In genomic region chr6:30143780-30144179, GRCh38 we compare ENCODE assay signal across 37 cellular contexts. TPM values are rescaled to one million over a fixed set of nuclear protein-coding genes. Genes with fewer than 3 reads are reported as not detected.
"Had no signal": no experiment of that assay in that cellular context is flagged by ENCODE, and none has a peak within 500 bp of the region (broad histone marks: within the 10 kb centered on the region; RNA-seq: fewer than 3 reads in every experiment).

No MANE protein-coding gene starts in this region.

- H3K4me1 ChIP-seq: ascending aorta had no signal

- H3K27ac ChIP-seq: ascending aorta, cardiac muscle cell, RWPE1 had no signal

- DNase-seq: activated CD4-positive, alpha-beta T cell treated with anti-CD3 and anti-CD28 coated beads for 36 hours; activated CD4-positive, alpha-beta T cell treated with anti-CD3 and anti-CD28 coated beads, Interleukin-2, amount 10 ng/mL, durations not matched to agents 7 days and 5 days; activated CD4-positive, alpha-beta T cell treated with anti-CD3 and anti-CD28 coated beads, Interleukin-2, amount 50 U/mL, for 48 hours; activated CD8-positive, alpha-beta T cell treated with anti-CD3 and anti-CD28 coated beads, Interleukin-2, amount 10 ng/mL, durations not matched to agents 7 days and 5 days; activated gamma-delta T cell; activated naive CD4-positive, alpha-beta T cell treated with Interleukin-2 at 50 U/mL for 16 hours; activated naive CD8-positive, alpha-beta T cell treated with anti-CD3 and anti-CD28 coated beads, Interleukin-2, amount 10 ng/mL, durations not matched to agents 7 days and 5 days; activated T-cell treated with anti-CD3 and anti-CD28 coated beads, Interleukin-2, amount 50 U/mL, for 24 hours; amygdala; NCI-H1048; NCI-H1105 treated with DMSO at 0.1 percent for 48 hours; NCI-H1436; NCI-H1694; NCI-H1930; NCI-H345; NCI-H526; NCI-H748 treated with DMSO at 0.1 percent for 48 hours; NK-92 treated with Interleukin-12 subunit alpha and Interleukin-12 subunit beta, amount 100 ng/mL, for 24 hours; PC-3; Peyer's patch; SIG-M5 had no signal

- H3K9me3 Mint-ChIP-seq: activated CD4-positive, alpha-beta T cell treated with anti-CD3 and anti-CD28 coated beads, Interleukin-2, amount 10 ng/mL, durations not matched to agents 7 days and 5 days; activated naive CD4-positive, alpha-beta T cell treated with anti-CD3 and anti-CD28 coated beads, Interleukin-2, amount 50 U/mL, for 24 hours; activated naive CD8-positive, alpha-beta T cell treated with anti-CD3 and anti-CD28 coated beads, Interleukin-2, amount 10 ng/mL, durations not matched to agents 7 days and 5 days; activated T-cell treated with anti-CD3 and anti-CD28 coated beads, Interleukin-2, amount 50 U/mL, for 24 hours; activated T-helper 2 cell treated with anti-CD3 and anti-CD28 coated beads, Interferon-gamma antibody, Interleukin-2, Interleukin-4, amounts not matched to agents 10 μg/mL and 5 μg/mL and 100 μg/mL, durations not matched to agents 14 hours and 24 hours and 36 hours; central memory CD8-positive, alpha-beta T cell; T-helper 1 cell treated with Interleukin-12 subunit alpha and Interleukin-12 subunit beta and Interleukin-4 antibody, amounts not matched to agents 30 μg/mL and 1 μg/mL, for 36 hours; T-helper 2 cell treated with Interferon-gamma antibody and Interleukin-4, amounts not matched to agents 5 μg/mL and 100 μg/mL, for 36 hours; WTC11 had no signal

- H3K9me3 ChIP-seq: ascending aorta, Peyer's patch had no signal

- H3K4me3 Mint-ChIP-seq: activated CD4-positive, alpha-beta T cell treated with anti-CD3 and anti-CD28 coated beads for 36 hours; activated CD4-positive, alpha-beta T cell treated with anti-CD3 and anti-CD28 coated beads, Interleukin-2, amount 10 ng/mL, durations not matched to agents 7 days and 5 days; activated CD8-positive, alpha-beta T cell treated with anti-CD3 and anti-CD28 coated beads, Interleukin-2, amount 10 ng/mL, durations not matched to agents 7 days and 5 days; activated naive CD4-positive, alpha-beta T cell treated with anti-CD3 and anti-CD28 coated beads, Interleukin-2, amount 50 U/mL, for 24 hours; activated naive CD8-positive, alpha-beta T cell treated with anti-CD3 and anti-CD28 coated beads, Interleukin-2, amount 10 ng/mL, durations not matched to agents 7 days and 5 days; activated T-cell treated with anti-CD3 and anti-CD28 coated beads, Interleukin-2, amount 50 U/mL, for 24 hours; central memory CD8-positive, alpha-beta T cell; T-helper 1 cell treated with Interleukin-12 subunit alpha and Interleukin-12 subunit beta and Interleukin-4 antibody, amounts not matched to agents 30 μg/mL and 1 μg/mL, for 36 hours; T-helper 2 cell treated with Interferon-gamma antibody and Interleukin-4, amounts not matched to agents 5 μg/mL and 100 μg/mL, for 36 hours; WTC11 had no signal

- H3K27ac Mint-ChIP-seq: activated CD4-positive, alpha-beta T cell treated with anti-CD3 and anti-CD28 coated beads for 36 hours; activated CD4-positive, alpha-beta T cell treated with anti-CD3 and anti-CD28 coated beads, Interleukin-2, amount 10 ng/mL, durations not matched to agents 7 days and 5 days; activated CD8-positive, alpha-beta T cell treated with anti-CD3 and anti-CD28 coated beads, Interleukin-2, amount 10 ng/mL, durations not matched to agents 7 days and 5 days; activated naive CD4-positive, alpha-beta T cell treated with anti-CD3 and anti-CD28 coated beads, Interleukin-2, amount 50 U/mL, for 24 hours; activated naive CD8-positive, alpha-beta T cell treated with anti-CD3 and anti-CD28 coated beads, Interleukin-2, amount 10 ng/mL, durations not matched to agents 7 days and 5 days; activated T-cell treated with anti-CD3 and anti-CD28 coated beads, Interleukin-2, amount 50 U/mL, for 24 hours; activated T-helper 2 cell treated with anti-CD3 and anti-CD28 coated beads, Interferon-gamma antibody, Interleukin-2, Interleukin-4, amounts not matched to agents 10 μg/mL and 5 μg/mL and 100 μg/mL, durations not matched to agents 14 hours and 24 hours and 36 hours; T-helper 1 cell treated with Interleukin-12 subunit alpha and Interleukin-12 subunit beta and Interleukin-4 antibody, amounts not matched to agents 30 μg/mL and 1 μg/mL, for 36 hours; T-helper 2 cell treated with Interferon-gamma antibody and Interleukin-4, amounts not matched to agents 5 μg/mL and 100 μg/mL, for 36 hours; WTC11 had no signal

- H3K27me3 ChIP-seq: ascending aorta, Peyer's patch had no signal

- ATAC-seq: activated CD4-positive, alpha-beta T cell treated with anti-CD3 and anti-CD28 coated beads for 36 hours; activated CD4-positive, CD25-positive, alpha-beta regulatory T cell treated with anti-CD3 and anti-CD28 coated beads, Interleukin-2, amount 50 U/mL, for 24 hours; activated CD8-positive, alpha-beta T cell treated with anti-CD3 and anti-CD28 coated beads, Interleukin-2, amount 10 ng/mL, durations not matched to agents 7 days and 5 days; K562; PC-3; Right ventricle myocardium inferior; WTC11 had no signal

- H3K4me1 Mint-ChIP-seq: activated CD4-positive, alpha-beta T cell treated with anti-CD3 and anti-CD28 coated beads for 36 hours; activated CD4-positive, alpha-beta T cell treated with anti-CD3 and anti-CD28 coated beads, Interleukin-2, amount 10 ng/mL, durations not matched to agents 7 days and 5 days; activated naive CD4-positive, alpha-beta T cell treated with anti-CD3 and anti-CD28 coated beads, Interleukin-2, amount 50 U/mL, for 24 hours; central memory CD8-positive, alpha-beta T cell had no signal

- H3K36me3 Mint-ChIP-seq: activated naive CD4-positive, alpha-beta T cell treated with anti-CD3 and anti-CD28 coated beads, Interleukin-2, amount 50 U/mL, for 24 hours; activated naive CD8-positive, alpha-beta T cell treated with anti-CD3 and anti-CD28 coated beads, Interleukin-2, amount 10 ng/mL, durations not matched to agents 7 days and 5 days; WTC11 had no signal

- H3K36me3 ChIP-seq: ascending aorta, cardiac muscle cell had no signal

- H3K4me3 ChIP-seq: ascending aorta, cardiac muscle cell, K562, Peyer's patch had no signal

RNA-seq across cellular contexts. Expression of gene TRIM40, which starts 7.8 kb away (rescaled TPM):
- total RNA-seq: activated CD4-positive, alpha-beta T cell treated with anti-CD3 and anti-CD28 coated beads for 36 hours; activated CD4-positive, alpha-beta T cell treated with anti-CD3 and anti-CD28 coated beads, Interleukin-2, amount 10 ng/mL, durations not matched to agents 7 days and 5 days; activated CD8-positive, alpha-beta T cell treated with anti-CD3 and anti-CD28 coated beads, Interleukin-2, amount 10 ng/mL, durations not matched to agents 7 days and 5 days; activated naive CD8-positive, alpha-beta T cell treated with anti-CD3 and anti-CD28 coated beads, Interleukin-2, amount 10 ng/mL, durations not matched to agents 7 days and 5 days; activated T-helper 2 cell treated with anti-CD3 and anti-CD28 coated beads, Interferon-gamma antibody, Interleukin-2, Interleukin-4, amounts not matched to agents 10 μg/mL and 5 μg/mL and 100 μg/mL, durations not matched to agents 14 hours and 24 hours and 36 hours; ascending aorta; cardiac muscle cell; K562; MCF 10A; NCI-H460; PC-3; Right ventricle myocardium inferior; SK-MEL-5; WTC11 had no signal
- polyA plus RNA-seq: adipose tissue, cardiac muscle cell had no signal

RNA-seq across cellular contexts. Expression of gene TRIM10, which starts 17.2 kb away (rescaled TPM):
- total RNA-seq: activated CD4-positive, alpha-beta T cell treated with anti-CD3 and anti-CD28 coated beads, Interleukin-2, amount 10 ng/mL, durations not matched to agents 7 days and 5 days; activated CD8-positive, alpha-beta T cell treated with anti-CD3 and anti-CD28 coated beads, Interleukin-2, amount 10 ng/mL, durations not matched to agents 7 days and 5 days; activated naive CD8-positive, alpha-beta T cell treated with anti-CD3 and anti-CD28 coated beads, Interleukin-2, amount 10 ng/mL, durations not matched to agents 7 days and 5 days; activated T-helper 2 cell treated with anti-CD3 and anti-CD28 coated beads, Interferon-gamma antibody, Interleukin-2, Interleukin-4, amounts not matched to agents 10 μg/mL and 5 μg/mL and 100 μg/mL, durations not matched to agents 14 hours and 24 hours and 36 hours; ascending aorta; cardiac muscle cell; MCF 10A; NCI-H460; PC-3; Right ventricle myocardium inferior; SK-MEL-5 had no signal
- polyA plus RNA-seq: adipose tissue, cardiac muscle cell had no signal

RNA-seq across cellular contexts. Expression of gene TRIM15, which starts 19.6 kb away (rescaled TPM):
- total RNA-seq: activated CD4-positive, alpha-beta T cell treated with anti-CD3 and anti-CD28 coated beads, Interleukin-2, amount 10 ng/mL, durations not matched to agents 7 days and 5 days; activated CD8-positive, alpha-beta T cell treated with anti-CD3 and anti-CD28 coated beads, Interleukin-2, amount 10 ng/mL, durations not matched to agents 7 days and 5 days; activated naive CD8-positive, alpha-beta T cell treated with anti-CD3 and anti-CD28 coated beads, Interleukin-2, amount 10 ng/mL, durations not matched to agents 7 days and 5 days; ascending aorta; cardiac muscle cell; NCI-H460; PC-3; Right ventricle myocardium inferior; SK-MEL-5 had no signal
- polyA plus RNA-seq: adipose tissue, cardiac muscle cell had no signal

RNA-seq across cellular contexts. Expression of gene TRIM31, which starts 30.9 kb away (rescaled TPM):
- total RNA-seq: activated CD4-positive, alpha-beta T cell treated with anti-CD3 and anti-CD28 coated beads for 36 hours; activated CD4-positive, alpha-beta T cell treated with anti-CD3 and anti-CD28 coated beads, Interleukin-2, amount 10 ng/mL, durations not matched to agents 7 days and 5 days; activated CD8-positive, alpha-beta T cell treated with anti-CD3 and anti-CD28 coated beads, Interleukin-2, amount 10 ng/mL, durations not matched to agents 7 days and 5 days; activated naive CD8-positive, alpha-beta T cell treated with anti-CD3 and anti-CD28 coated beads, Interleukin-2, amount 10 ng/mL, durations not matched to agents 7 days and 5 days; activated T-helper 2 cell treated with anti-CD3 and anti-CD28 coated beads, Interferon-gamma antibody, Interleukin-2, Interleukin-4, amounts not matched to agents 10 μg/mL and 5 μg/mL and 100 μg/mL, durations not matched to agents 14 hours and 24 hours and 36 hours; ascending aorta; cardiac muscle cell; K562; MCF 10A; NCI-H460; Right ventricle myocardium inferior; SK-MEL-5 had no signal
- polyA plus RNA-seq: cardiac muscle cell, K562 had no signal
